Comparison of ENCODE assay signal across 13 cellular contexts in genomic region chr1:156703741-156704140, GRCh38. TPM values are rescaled to one million over a fixed set of nuclear protein-coding genes. Genes with fewer than 3 reads are reported as not detected.
DNase-seq lines count a peak whose midpoint lies in the region; ATAC-seq and TF ChIP-seq lines count a peak whose summit lies in the region.
"Had no signal": no experiment of that assay in that cellular context is flagged by ENCODE, and none has a peak within 500 bp of the region (broad histone marks: within the 10 kb centered on the region; RNA-seq: fewer than 3 reads in every experiment).

No MANE protein-coding gene starts in this region.

- POLR2A ChIA-PET in RWPE1 (lab: Yijun Ruan, JAX; ENCODE audit: low non-redundant PET), result no interaction called here

- TF ChIP-seq POLR2A in suprapubic skin (IDR thresholded peaks at IDR 0.05), result no peak

- H3K36me3 ChIP-seq in iPS-15b (ENCODE audit: control insufficient read depth, insufficient read depth, low read length), result peaks cover 26% of the 10 kb centered on the region
- peaks cover 11% of the 10 kb centered on the region for H3K36me3 ChIP-seq in suprapubic skin

- H3K27me3 ChIP-seq in iPS-15b (ENCODE audit: control insufficient read depth, insufficient read depth, low read length), result peaks cover 11% of the 10 kb centered on the region
- H3K27me3 ChIP-seq in suprapubic skin, result peaks cover 3% of the 10 kb centered on the region
- H3K27me3 ChIP-seq: testis had no signal

- TF ChIP-seq CTCF in RWPE1 (conservative IDR thresholded peaks at IDR 0.05; ENCODE audit: low read depth) (no peak), suprapubic skin (IDR thresholded peaks at IDR 0.05) (no peak)

- CTCF ChIA-PET in activated naive CD4-positive, alpha-beta T cell treated with anti-CD3 and anti-CD28 coated beads, Interleukin-2, amount 10 ng/mL, durations not matched to agents 7 days and 5 days (lab: Charles Lee), result interaction anchor here (1.0 to 12.1 kb wide), 6 partner anchors 12 to 80 kb away, joined by 3 to 237 read pairs (median 5); no protein-coding TSS in a partner anchor
- CTCF ChIA-PET in RWPE1 (lab: Yijun Ruan, JAX), result interaction anchor here (17.0 kb wide), 1 partner anchor 13 kb away, joined by 225 read pairs; no protein-coding TSS in a partner anchor

- H3K4me3 ChIP-seq in iPS-15b (ENCODE audit: low read depth, low read length) (peak overlapping the region; percentile 85), suprapubic skin (peak overlapping the region; percentile 55)
- H3K4me3 ChIP-seq: testis had no signal

- H3K27ac ChIP-seq in RWPE1, result peak overlapping the region; percentile 95
- H3K27ac ChIP-seq in suprapubic skin, result no peak overlapping the region
- H3K27ac ChIP-seq: testis had no signal

- no peak for TF ChIP-seq EP300 in suprapubic skin (IDR thresholded peaks at IDR 0.05)

- no peak for DNase-seq in activated naive CD4-positive, alpha-beta T cell treated with anti-CD3 and anti-CD28 coated beads, Interleukin-2, amount 10 ng/mL, durations not matched to agents 7 days and 5 days
- DNase-seq in RWPE1 (ENCODE audit: low spot score) (no peak), suprapubic skin (ENCODE audit: low spot score in 2 of 2) (no peak), activated T-cell treated with anti-CD3 and anti-CD28 coated beads for 4 hours (no peak)
- DNase-seq: activated naive CD4-positive, alpha-beta T cell; NCI-H1694 treated with DMSO at 0.1 percent for 48 hours; occipital lobe; stimulated activated CD4-positive, alpha-beta T cell treated with anti-CD3 and anti-CD28 coated beads, Interleukin-4, amount 100 ng/mL, for 4 hours; testis had no signal

- peaks cover 3% of the 10 kb centered on the region for H3K27me3 Mint-ChIP-seq in activated naive CD4-positive, alpha-beta T cell treated with anti-CD3 and anti-CD28 coated beads, Interleukin-2, amount 50 U/mL, for 24 hours
- peaks cover 94% of the 10 kb centered on the region for H3K27me3 Mint-ChIP-seq in activated naive CD4-positive, alpha-beta T cell treated with anti-CD3 and anti-CD28 coated beads, Interleukin-2, amount 10 ng/mL, durations not matched to agents 7 days and 5 days

- H3K9me3 ChIP-seq in iPS-15b (ENCODE audit: control insufficient read depth, insufficient read depth, low read length) (no peaks in the 10 kb centered on the region), suprapubic skin (no peaks in the 10 kb centered on the region)
- H3K9me3 ChIP-seq: testis had no signal

- H3K4me1 Mint-ChIP-seq in activated naive CD4-positive, alpha-beta T cell treated with anti-CD3 and anti-CD28 coated beads, Interleukin-2, amount 50 U/mL, for 24 hours, result peaks cover 16% of the 10 kb centered on the region
- H3K4me1 Mint-ChIP-seq in activated naive CD4-positive, alpha-beta T cell treated with anti-CD3 and anti-CD28 coated beads, Interleukin-2, amount 10 ng/mL, durations not matched to agents 7 days and 5 days, result peaks cover 27% of the 10 kb centered on the region

- H3K4me1 ChIP-seq in iPS-15b (ENCODE audit: control insufficient read depth, insufficient read depth, low read length) (peaks cover 15% of the 10 kb centered on the region), suprapubic skin (peaks cover 59% of the 10 kb centered on the region)

- WGBS in suprapubic skin, result 50% methylated on average over 1 of the region's 4 CpGs

- H3K9me3 Mint-ChIP-seq in activated naive CD4-positive, alpha-beta T cell treated with anti-CD3 and anti-CD28 coated beads, Interleukin-2, amount 50 U/mL, for 24 hours, result no peaks in the 10 kb centered on the region
- H3K9me3 Mint-ChIP-seq in activated naive CD4-positive, alpha-beta T cell treated with anti-CD3 and anti-CD28 coated beads, Interleukin-2, amount 10 ng/mL, durations not matched to agents 7 days and 5 days, result no peaks in the 10 kb centered on the region

- peak overlapping the region; percentile 5 for H3K9ac ChIP-seq in iPS-15b (ENCODE audit: low read depth, low read length)

- H3K4me3 Mint-ChIP-seq in activated naive CD4-positive, alpha-beta T cell treated with anti-CD3 and anti-CD28 coated beads, Interleukin-2, amount 50 U/mL, for 24 hours, result peak overlapping the region; percentile 23
- H3K4me3 Mint-ChIP-seq in activated naive CD4-positive, alpha-beta T cell treated with anti-CD3 and anti-CD28 coated beads, Interleukin-2, amount 10 ng/mL, durations not matched to agents 7 days and 5 days, result no peak overlapping the region

- peaks cover 2% of the 10 kb centered on the region for H3K36me3 Mint-ChIP-seq in activated naive CD4-positive, alpha-beta T cell treated with anti-CD3 and anti-CD28 coated beads, Interleukin-2, amount 50 U/mL, for 24 hours
- no peaks in the 10 kb centered on the region for H3K36me3 Mint-ChIP-seq in activated naive CD4-positive, alpha-beta T cell treated with anti-CD3 and anti-CD28 coated beads, Interleukin-2, amount 10 ng/mL, durations not matched to agents 7 days and 5 days

- ATAC-seq in GM21786 (IDR thresholded peaks at IDR 0.05; ENCODE audit: unreplicated experiment) (no peak), GM21737 (IDR thresholded peaks at IDR 0.05; ENCODE audit: unreplicated experiment) (no peak)

- H3K27ac Mint-ChIP-seq in activated naive CD4-positive, alpha-beta T cell treated with anti-CD3 and anti-CD28 coated beads, Interleukin-2, amount 50 U/mL, for 24 hours, result no peak overlapping the region
- H3K27ac Mint-ChIP-seq in activated naive CD4-positive, alpha-beta T cell treated with anti-CD3 and anti-CD28 coated beads, Interleukin-2, amount 10 ng/mL, durations not matched to agents 7 days and 5 days, result no peak overlapping the region

RNA-seq across cellular contexts. Expression of gene CRABP2, which starts 1.6 kb away (rescaled TPM):
- 10 to 100 TPM; 38.4 to 98.0 (median 68.2) TPM for total RNA-seq in suprapubic skin

RNA-seq across cellular contexts. Expression of gene METTL25B, which starts 24.5 kb away (rescaled TPM):
- 10 to 100 TPM; 20.7 to 40.3 (median 34.2) TPM for total RNA-seq in suprapubic skin

RNA-seq across cellular contexts. Expression of gene ISG20L2, which starts 24.8 kb away (rescaled TPM):
- total RNA-seq in suprapubic skin, result 10 to 100 TPM; 33.8 to 59.6 (median 38.9) TPM

RNA-seq across cellular contexts. Expression of gene NES, which starts 26.5 kb away (rescaled TPM):
- 1 to 10 TPM; 1.9 to 7.4 (median 4.8) TPM for total RNA-seq in suprapubic skin

RNA-seq across cellular contexts. Expression of gene MRPL24, which starts 37.1 kb away (rescaled TPM):
- 10 to 100 TPM; 33.6 to 66.6 (median 55.0) TPM for total RNA-seq in suprapubic skin
